Comparison of ENCODE assay signal across 32 cellular contexts in the genomic region with DNA sequence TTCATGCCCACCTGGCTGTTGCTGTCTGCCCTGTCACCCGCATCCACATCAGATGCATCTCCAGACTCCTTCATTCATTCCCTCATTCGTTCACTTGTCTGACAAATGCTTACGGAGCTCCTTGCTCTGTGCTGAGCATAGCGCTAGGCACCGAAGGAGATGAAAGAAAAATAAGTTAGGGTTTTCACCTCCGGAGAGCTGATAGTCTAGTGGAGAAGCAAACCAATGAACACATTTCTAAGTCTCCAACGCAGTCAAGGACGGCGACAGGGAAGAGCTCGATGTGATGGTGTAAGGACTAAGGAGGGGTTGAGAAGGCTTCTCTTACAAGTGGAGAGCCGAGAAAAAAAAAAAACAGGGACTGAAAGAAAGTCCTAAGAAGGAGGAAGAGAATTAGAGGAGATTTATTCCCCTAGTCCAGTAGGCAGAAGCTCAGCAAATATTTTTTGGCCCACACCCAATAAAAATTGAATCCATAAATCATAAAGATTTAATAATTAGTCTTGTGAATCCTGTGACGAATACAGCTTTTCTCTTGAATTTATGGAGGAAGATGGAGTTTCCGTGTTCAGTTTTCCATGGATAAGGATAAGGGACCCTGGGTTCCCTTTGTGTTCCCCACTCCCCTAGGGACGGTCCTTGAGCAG.
"Had no signal": no experiment of that assay in that cellular context is flagged by ENCODE, and none has a peak within 500 bp of the region (broad histone marks: within the 10 kb centered on the region; RNA-seq: fewer than 3 reads in every experiment).

No MANE protein-coding gene starts in this region.

- H3K9me3 Mint-ChIP-seq: activated naive CD4-positive, alpha-beta T cell treated with anti-CD3 and anti-CD28 coated beads, Interleukin-2, amount 50 U/mL, for 24 hours; activated T-helper 17 cell treated with anti-CD3 and anti-CD28 coated beads, Interleukin-2, amount 50 U/mL, for 72 hours; naive B cell; stimulated activated effector memory CD8-positive, alpha-beta T cell treated with anti-CD3 and anti-CD28 coated beads, Interleukin-12 subunit alpha, Interleukin-12 subunit beta, amount 100 ng/mL, for 72 hours; stimulated activated naive CD8-positive, alpha-beta T cell treated with anti-CD3 and anti-CD28 coated beads, Interleukin-15, Interleukin-2, amounts not matched to agents 100 ng/mL and 50 ng/mL, for 24 hours; T-helper 2 cell treated with Interferon-gamma antibody and Interleukin-4, amounts not matched to agents 5 μg/mL and 100 μg/mL, for 36 hours had no signal

- H3K9ac ChIP-seq: parathyroid adenoma had no signal

- DNase-seq: activated CD4-positive, alpha-beta T cell treated with anti-CD3 and anti-CD28 coated beads for 36 hours; activated CD4-positive, alpha-beta T cell treated with anti-CD3 and anti-CD28 coated beads, Interleukin-2, amount 50 U/mL, for 4 hours; activated CD4-positive, CD25-positive, alpha-beta regulatory T cell; activated CD8-positive, alpha-beta memory T cell treated with anti-CD3 and anti-CD28 coated beads, Interleukin-2, amount 50 U/mL, for 4 hours; activated gamma-delta T cell treated with Interleukin-2 at 50 U/mL for 16 hours; activated T-cell treated with anti-CD3 and anti-CD28 coated beads, Interleukin-2, amount 50 U/mL, for 1 hour; body of pancreas; cerebellar nuclear complex; effector memory CD4-positive, alpha-beta T cell; heart left ventricle; kidney glomerular epithelial cell; left lung; lower lobe of right lung; mesendoderm; naive B cell; nucleus accumbens; right cardiac atrium; stimulated activated CD4-positive, alpha-beta T cell treated with anti-CD3 and anti-CD28 coated beads, Interleukin-12 subunit alpha, Interleukin-12 subunit beta, amount 100 ng/mL, for 4 hours; stimulated activated CD4-positive, alpha-beta T cell treated with anti-CD3 and anti-CD28 coated beads, Interleukin-4, amount 100 ng/mL, for 24 hours; T-helper 1 cell; trophoblast cell; uterus had no signal

- H3K27ac ChIP-seq: body of pancreas, cardiac muscle cell, coronary artery, heart left ventricle, left lung, lower lobe of right lung, parathyroid adenoma, thoracic aorta, uterus had no signal

- H3K27me3 ChIP-seq: body of pancreas, cardiac muscle cell, dorsolateral prefrontal cortex, heart left ventricle, uterus had no signal

- H3K4me3 ChIP-seq: body of pancreas, cardiac muscle cell, coronary artery, dorsolateral prefrontal cortex, heart left ventricle, left lung, lower lobe of right lung, thoracic aorta, uterus had no signal

- H3K79me2 ChIP-seq: parathyroid adenoma had no signal

- H3K4me3 Mint-ChIP-seq: activated CD4-positive, alpha-beta T cell treated with anti-CD3 and anti-CD28 coated beads for 36 hours; activated naive CD4-positive, alpha-beta T cell treated with anti-CD3 and anti-CD28 coated beads, Interleukin-2, amount 50 U/mL, for 24 hours; activated T-helper 17 cell treated with anti-CD3 and anti-CD28 coated beads, Interleukin-2, amount 50 U/mL, for 72 hours; naive B cell; stimulated activated effector memory CD8-positive, alpha-beta T cell treated with anti-CD3 and anti-CD28 coated beads, Interleukin-12 subunit alpha, Interleukin-12 subunit beta, amount 100 ng/mL, for 72 hours; stimulated activated naive CD8-positive, alpha-beta T cell treated with anti-CD3 and anti-CD28 coated beads, Interleukin-15, Interleukin-2, amounts not matched to agents 100 ng/mL and 50 ng/mL, for 24 hours; T-helper 2 cell treated with Interferon-gamma antibody and Interleukin-4, amounts not matched to agents 5 μg/mL and 100 μg/mL, for 36 hours had no signal

- H3K27me3 Mint-ChIP-seq: activated naive CD4-positive, alpha-beta T cell treated with anti-CD3 and anti-CD28 coated beads, Interleukin-2, amount 50 U/mL, for 24 hours had no signal

- H3K36me3 ChIP-seq: cardiac muscle cell, heart left ventricle, left lung, lower lobe of right lung, thoracic aorta, uterus had no signal

- H3K9me3 ChIP-seq: body of pancreas, heart left ventricle, left lung, lower lobe of right lung, thoracic aorta had no signal

- H3K27ac Mint-ChIP-seq: activated CD4-positive, alpha-beta T cell treated with anti-CD3 and anti-CD28 coated beads for 36 hours; activated naive CD4-positive, alpha-beta T cell treated with anti-CD3 and anti-CD28 coated beads, Interleukin-2, amount 50 U/mL, for 24 hours; activated T-helper 17 cell treated with anti-CD3 and anti-CD28 coated beads, Interleukin-2, amount 50 U/mL, for 72 hours; stimulated activated effector memory CD8-positive, alpha-beta T cell treated with anti-CD3 and anti-CD28 coated beads, Interleukin-12 subunit alpha, Interleukin-12 subunit beta, amount 100 ng/mL, for 72 hours; stimulated activated naive CD8-positive, alpha-beta T cell treated with anti-CD3 and anti-CD28 coated beads, Interleukin-15, Interleukin-2, amounts not matched to agents 100 ng/mL and 50 ng/mL, for 24 hours had no signal

- H2AFZ ChIP-seq: parathyroid adenoma had no signal

- ATAC-seq: activated CD4-positive, alpha-beta T cell treated with anti-CD3 and anti-CD28 coated beads for 36 hours; activated T-helper 17 cell treated with anti-CD3 and anti-CD28 coated beads, Interleukin-2, amount 50 U/mL, for 72 hours; body of pancreas; heart left ventricle; left lung; lower lobe of right lung; right cardiac atrium; stimulated activated effector memory CD8-positive, alpha-beta T cell treated with anti-CD3 and anti-CD28 coated beads, Interleukin-12 subunit alpha, Interleukin-12 subunit beta, amount 100 ng/mL, for 72 hours had no signal

- H3K4me1 ChIP-seq: body of pancreas, left lung, parathyroid adenoma had no signal

- H3K36me3 Mint-ChIP-seq: activated naive CD4-positive, alpha-beta T cell treated with anti-CD3 and anti-CD28 coated beads, Interleukin-2, amount 50 U/mL, for 24 hours; stimulated activated effector memory CD8-positive, alpha-beta T cell treated with anti-CD3 and anti-CD28 coated beads, Interleukin-12 subunit alpha, Interleukin-12 subunit beta, amount 100 ng/mL, for 72 hours had no signal
